1 cellular context compared by ENCODE assay signal in genomic region chr14:88296343-88296742, GRCh38.
TF ChIP-seq lines count a peak whose summit lies in the region.

No MANE protein-coding gene starts in this region.

TF ChIP-seq in K562, 482 proteins besides CTCF, POLR2A, EP300 and RAD21 (continued from another document):
- TF ChIP-seq, protein P1, sequence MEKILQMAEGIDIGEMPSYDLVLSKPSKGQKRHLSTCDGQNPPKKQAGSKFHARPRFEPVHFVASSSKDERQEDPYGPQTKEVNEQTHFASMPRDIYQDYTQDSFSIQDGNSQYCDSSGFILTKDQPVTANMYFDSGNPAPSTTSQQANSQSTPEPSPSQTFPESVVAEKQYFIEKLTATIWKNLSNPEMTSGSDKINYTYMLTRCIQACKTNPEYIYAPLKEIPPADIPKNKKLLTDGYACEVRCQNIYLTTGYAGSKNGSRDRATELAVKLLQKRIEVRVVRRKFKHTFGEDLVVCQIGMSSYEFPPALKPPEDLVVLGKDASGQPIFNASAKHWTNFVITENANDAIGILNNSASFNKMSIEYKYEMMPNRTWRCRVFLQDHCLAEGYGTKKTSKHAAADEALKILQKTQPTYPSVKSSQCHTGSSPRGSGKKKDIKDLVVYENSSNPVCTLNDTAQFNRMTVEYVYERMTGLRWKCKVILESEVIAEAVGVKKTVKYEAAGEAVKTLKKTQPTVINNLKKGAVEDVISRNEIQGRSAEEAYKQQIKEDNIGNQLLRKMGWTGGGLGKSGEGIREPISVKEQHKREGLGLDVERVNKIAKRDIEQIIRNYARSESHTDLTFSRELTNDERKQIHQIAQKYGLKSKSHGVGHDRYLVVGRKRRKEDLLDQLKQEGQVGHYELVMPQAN (IDR thresholded peaks at IDR 0.05; ENCODE audit: borderline replicate concordance), result no peak
- TF ChIP-seq TCF3 (CRISPR knock-in tag; IDR thresholded peaks at IDR 0.05), result peak; percentile 46
- peak; percentile 75 for TF ChIP-seq TAL1 (IDR thresholded peaks at IDR 0.05)
- TF ChIP-seq NCOA6 (IDR thresholded peaks at IDR 0.05), result no peak
- no peak for TF ChIP-seq SIN3B (IDR thresholded peaks at IDR 0.05; ENCODE audit: low read depth)
- peak; percentile 32 for TF ChIP-seq CBFA2T3 (IDR thresholded peaks at IDR 0.05)
- no peak for TF ChIP-seq ATF7 (IDR thresholded peaks at IDR 0.05)
- no peak for TF ChIP-seq ZFP30 (CRISPR knock-in tag; IDR thresholded peaks at IDR 0.05; ENCODE audit: borderline replicate concordance)
- TF ChIP-seq POLR2AphosphoS5 (IDR thresholded peaks at IDR 0.05; ENCODE audit: control insufficient read depth, insufficient read depth, low read depth, low read length), result no peak
- TF ChIP-seq CHD2 (IDR thresholded peaks at IDR 0.05; ENCODE audit: low read depth, low read length), result no peak
- no peak for TF ChIP-seq ZNF512 (tag; IDR thresholded peaks at IDR 0.05)
- TF ChIP-seq MECOM (CRISPR knock-in tag; IDR thresholded peaks at IDR 0.05), result no peak
- no peak for TF ChIP-seq ZNF184 (CRISPR knock-in tag; IDR thresholded peaks at IDR 0.05)
- TF ChIP-seq ARID1B (IDR thresholded peaks at IDR 0.05), result peak; percentile 59
- TF ChIP-seq TEAD4 (IDR thresholded peaks at IDR 0.05; ENCODE audit: low read length), result 0 out of 2 replicates have a peak, but pooled peaks have one; percentile 35
- no peak for TF ChIP-seq TEAD4 (CRISPR knock-in tag; IDR thresholded peaks at IDR 0.05; ENCODE audit: borderline replicate concordance)
- TF ChIP-seq ZNF146 (CRISPR knock-in tag; IDR thresholded peaks at IDR 0.05; ENCODE audit: unreplicated experiment), result no peak
- no peak for TF ChIP-seq ZFX (CRISPR knock-in tag; IDR thresholded peaks at IDR 0.05)
- no peak for TF ChIP-seq SREBF1 (IDR thresholded peaks at IDR 0.05; ENCODE audit: borderline replicate concordance, low read depth, low read length)
